15 cellular contexts compared by ENCODE assay signal in genomic region chr12:116524964-116525379, GRCh38. TPM values are rescaled to one million over a fixed set of nuclear protein-coding genes. Genes with fewer than 3 reads are reported as not detected.
DNase-seq lines count a peak whose midpoint lies in the region; ATAC-seq, FAIRE-seq and TF ChIP-seq lines count a peak whose summit lies in the region.
"Had no signal": no experiment of that assay in that cellular context is flagged by ENCODE, and none has a peak within 500 bp of the region (broad histone marks: within the 10 kb centered on the region; RNA-seq: fewer than 3 reads in every experiment).

No MANE protein-coding gene starts in this region.

- FAIRE-seq in A549 (lab: Jason Lieb, UNC) = peak; percentile 79

- peak overlapping the region; percentile 80 for H3K4me2 ChIP-seq in A549
- H3K4me2 ChIP-seq: BLaER1 treated with 17β-estradiol and CSF1 and Interleukin-3, amounts not matched to agents 10 nM and 100 nM had no signal

- H3K4me3 ChIP-seq in A549 = peak overlapping the region; percentile 26; the same call in 2 of the 3 replicates
- H3K4me3 ChIP-seq in coronary artery = peak overlapping the region; percentile 52
- no peak overlapping the region for H3K4me3 ChIP-seq in gastrocnemius medialis
- H3K4me3 ChIP-seq: BLaER1 treated with 17β-estradiol and CSF1 and Interleukin-3, amounts not matched to agents 10 nM and 100 nM; lower lobe of right lung; spleen had no signal

- H3K4me3 Mint-ChIP-seq in mesothelial cell of epicardium = peak overlapping the region; percentile 57
- H3K4me3 Mint-ChIP-seq in T-helper 2 cell treated with Interferon-gamma antibody and Interleukin-4, amounts not matched to agents 5 μg/mL and 100 μg/mL, for 36 hours = no peak overlapping the region
- H3K4me3 Mint-ChIP-seq: stimulated activated effector memory CD8-positive, alpha-beta T cell treated with anti-CD3 and anti-CD28 coated beads, Interleukin-12 subunit alpha, Interleukin-12 subunit beta, amount 100 ng/mL, for 72 hours; T-cell had no signal

- in situ Hi-C loops in gastrocnemius medialis (cut with MboI; ENCODE audit: low sequenced_read_pairs in 4 of 4) = no loop called here

- no peaks in the 10 kb centered on the region for H3K36me3 Mint-ChIP-seq in mesothelial cell of epicardium
- no peaks in the 10 kb centered on the region for H3K36me3 Mint-ChIP-seq in T-helper 2 cell treated with Interferon-gamma antibody and Interleukin-4, amounts not matched to agents 5 μg/mL and 100 μg/mL, for 36 hours (ENCODE audit: low read depth)
- H3K36me3 Mint-ChIP-seq: stimulated activated effector memory CD8-positive, alpha-beta T cell treated with anti-CD3 and anti-CD28 coated beads, Interleukin-12 subunit alpha, Interleukin-12 subunit beta, amount 100 ng/mL, for 72 hours; T-cell had no signal

- 0 out of 3 replicates have a peak, but pooled peaks have one; percentile 21 for TF ChIP-seq CTCF in A549 (IDR thresholded peaks at IDR 0.05)
- TF ChIP-seq CTCF in coronary artery (IDR thresholded peaks at IDR 0.05) = no peak
- TF ChIP-seq CTCF in mesothelial cell of epicardium (IDR thresholded peaks at IDR 0.05; ENCODE audit: unreplicated experiment) = no peak
- TF ChIP-seq CTCF in gastrocnemius medialis (IDR thresholded peaks at IDR 0.05 in 4 of 5, conservative IDR thresholded peaks at IDR 0.05 in 1 of 5) = no peak

- H3K27me3 ChIP-seq in gastrocnemius medialis = peaks cover 0 to 2% (median 0%) of the 10 kb centered on the region in 3 donors
- H3K27me3 ChIP-seq: BLaER1 treated with 17β-estradiol and CSF1 and Interleukin-3, amounts not matched to agents 10 nM and 100 nM had no signal

- WGBS in A549 (ENCODE audit: missing lambda C conversion rate) = 11% methylated on average over 4 of the region's 4 CpGs

- no peak for TF ChIP-seq POLR2A in A549 (IDR thresholded peaks at IDR 0.05; ENCODE audit: low read length)
- TF ChIP-seq POLR2A in gastrocnemius medialis (IDR thresholded peaks at IDR 0.05) = no peak

- intact Hi-C loops in gastrocnemius medialis (cut with DNase I; ENCODE audit: low total_unique reads) = no loop called here

- CTCF ChIA-PET in A549 (lab: Yijun Ruan, JAX) = interaction anchor here (0.5 to 1.9 kb wide), 14 partner anchors 9 to 247 kb away, joined by 3 to 6 read pairs (median 3); partner anchors contain the start of gene MED13L

- DNase-seq in A549 (ENCODE audit: low read depth in 1 of 2, low spot score in 1 of 2) (peak in 1 of 2 experiments; percentile 77), M059J (ENCODE audit: low read depth) (peak; percentile 86), coronary artery (ENCODE audit: low spot score) (no peak), mesothelial cell of epicardium (ENCODE audit: low spot score in 2 of 2, unreplicated experiment in 2 of 2) (no peak), gastrocnemius medialis (no peak)
- DNase-seq in T-helper 2 cell treated with Interferon-gamma antibody and Interleukin-4, amounts not matched to agents 5 μg/mL and 100 μg/mL, for 36 hours (ENCODE audit: low spot score) = no peak
- DNase-seq: effector CD4-positive, alpha-beta T cell; lower lobe of right lung; NCI-H2029 treated with DMSO at 0.1 percent for 48 hours; spleen; T-cell had no signal

- peaks cover 3% of the 10 kb centered on the region for H3K27me3 Mint-ChIP-seq in mesothelial cell of epicardium (ENCODE audit: low read depth)
- H3K27me3 Mint-ChIP-seq in T-helper 2 cell treated with Interferon-gamma antibody and Interleukin-4, amounts not matched to agents 5 μg/mL and 100 μg/mL, for 36 hours (ENCODE audit: low read depth) = peaks cover 26% of the 10 kb centered on the region

- POLR2A ChIA-PET in A549 (lab: Yijun Ruan, JAX) = interaction anchor here (0.5 to 1.6 kb wide), 7 partner anchors 27 to 247 kb away, joined by 3 to 11 read pairs (median 5); no protein-coding TSS in a partner anchor

- H3K9me3 ChIP-seq in A549 (peaks cover 5% of the 10 kb centered on the region; the same call in 2 of the 3 replicates), gastrocnemius medialis (no peaks in the 10 kb centered on the region)
- H3K9me3 ChIP-seq: BLaER1 treated with 17β-estradiol and CSF1 and Interleukin-3, amounts not matched to agents 10 nM and 100 nM; lower lobe of right lung; spleen had no signal

- no peak for TF ChIP-seq EP300 in A549 (IDR thresholded peaks at IDR 0.05)

- H3K27ac ChIP-seq in A549 = peak overlapping the region; percentile 87 to 94
- peak overlapping the region in 1 of 2 donors; percentile 60 for H3K27ac ChIP-seq in coronary artery
- H3K27ac ChIP-seq in gastrocnemius medialis = peak overlapping the region in 1 of 4 donors; percentile 30
- H3K27ac ChIP-seq: BLaER1 treated with 17β-estradiol and CSF1 and Interleukin-3, amounts not matched to agents 10 nM and 100 nM; spleen had no signal

- H3K4me1 ChIP-seq in A549 (peaks cover 60% of the 10 kb centered on the region), gastrocnemius medialis (peaks cover 6 to 9% of the 10 kb centered on the region in 2 donors)
- H3K4me1 ChIP-seq: lower lobe of right lung had no signal

- ATAC-seq in A549 (peak; percentile 57 to 63; a peak in 5 of 6 replicates), HG03457 (IDR thresholded peaks at IDR 0.05; ENCODE audit: unreplicated experiment) (no peak), gastrocnemius medialis (no peak), GM19463 (IDR thresholded peaks at IDR 0.05; ENCODE audit: unreplicated experiment) (no peak)
- ATAC-seq: stimulated activated effector memory CD8-positive, alpha-beta T cell treated with anti-CD3 and anti-CD28 coated beads, Interleukin-12 subunit alpha, Interleukin-12 subunit beta, amount 100 ng/mL, for 72 hours; T-cell had no signal

- H3K36me3 ChIP-seq in gastrocnemius medialis = no peaks in the 10 kb centered on the region
- H3K36me3 ChIP-seq: BLaER1 treated with 17β-estradiol and CSF1 and Interleukin-3, amounts not matched to agents 10 nM and 100 nM; lower lobe of right lung; spleen had no signal

- peaks cover 44% of the 10 kb centered on the region for H3K4me1 Mint-ChIP-seq in mesothelial cell of epicardium
- H3K4me1 Mint-ChIP-seq in T-helper 2 cell treated with Interferon-gamma antibody and Interleukin-4, amounts not matched to agents 5 μg/mL and 100 μg/mL, for 36 hours (ENCODE audit: low read depth) = peaks cover 8% of the 10 kb centered on the region

- peaks cover 9% of the 10 kb centered on the region for H3K9me3 Mint-ChIP-seq in mesothelial cell of epicardium
- H3K9me3 Mint-ChIP-seq in T-helper 2 cell treated with Interferon-gamma antibody and Interleukin-4, amounts not matched to agents 5 μg/mL and 100 μg/mL, for 36 hours = no peaks in the 10 kb centered on the region
- H3K9me3 Mint-ChIP-seq: stimulated activated effector memory CD8-positive, alpha-beta T cell treated with anti-CD3 and anti-CD28 coated beads, Interleukin-12 subunit alpha, Interleukin-12 subunit beta, amount 100 ng/mL, for 72 hours; T-cell had no signal

- TF ChIP-seq RAD21 in A549 (conservative IDR thresholded peaks at IDR 0.05 in 1 of 2, IDR thresholded peaks at IDR 0.05 in 1 of 2) = peak; percentile 40 to 54; a peak in 4 of 5 replicates

- peak overlapping the region; percentile 88 for H3K27ac Mint-ChIP-seq in mesothelial cell of epicardium
- no peak overlapping the region for H3K27ac Mint-ChIP-seq in T-helper 2 cell treated with Interferon-gamma antibody and Interleukin-4, amounts not matched to agents 5 μg/mL and 100 μg/mL, for 36 hours
- H3K27ac Mint-ChIP-seq: stimulated activated effector memory CD8-positive, alpha-beta T cell treated with anti-CD3 and anti-CD28 coated beads, Interleukin-12 subunit alpha, Interleukin-12 subunit beta, amount 100 ng/mL, for 72 hours; T-cell had no signal

TF ChIP-seq in A549, 52 proteins besides CTCF, POLR2A, EP300 and RAD21:
- TF ChIP-seq SMC3 (IDR thresholded peaks at IDR 0.05) (peak; percentile 36; the same call in 1 of the 3 replicates), MAX (IDR thresholded peaks at IDR 0.05) (peak; percentile 4; the same call in 1 of the 2 replicates), FOXS1 (CRISPR knock-in tag; IDR thresholded peaks at IDR 0.05) (no peak), FOSL2 (IDR thresholded peaks at IDR 0.05) (peak; percentile 56), FOSL2 (CRISPR knock-in tag; IDR thresholded peaks at IDR 0.05) (peak; percentile 83), JUNB (IDR thresholded peaks at IDR 0.05) (peak; percentile 43; the same call in 1 of the 2 replicates), CEBPB (IDR thresholded peaks at IDR 0.05) (0 out of 4 replicates have a peak, but pooled peaks of 1 of the 2 experiments have one; percentile 29)

RNA-seq across cellular contexts. Expression of gene MAP1LC3B2, which starts 34.2 kb away (rescaled TPM):
- polyA plus RNA-seq in A549 (2011; rRNA removed) (2.8 and 6.7 TPM in 2 replicates), A549 (2017; fragmentation: RNase III; extraction: RNeasy Plus Mini Kit Qiagen cat#74134 plus additional on column Dnase treatment) (1.4 to 2.9 TPM (median 2.1 TPM) in 3 replicates)
- 0.50 and 0.57 TPM in 2 replicates for polyA plus RNA-seq in A549 (2012; cell fraction: cytosol; rRNA removed)
- polyA plus RNA-seq in A549 (2012; cell fraction: nucleus; rRNA removed) = 0.56 and 0.61 TPM in 2 replicates
- polyA minus RNA-seq in A549 (2011; rRNA and poly(A)+ RNA removed) = 2.8 TPM in 2 replicates
- total RNA-seq in M059J (2014; rRNA removed; shearing (Covaris generic)) = 0.67 TPM in 1 of 2 replicates, not detected in the other
- total RNA-seq in mesothelial cell of epicardium (4.5 to 7.1 TPM (median 5.4 TPM) in 3 replicates), gastrocnemius medialis (1 to 10 TPM in 3 of 4 donors, under 1 TPM in 1; 0.68 to 2.5 (median 1.4) TPM)

Comparison
In these comparisons a context has a peak if more than half of its experiments do, and no peak if none do; other contexts are left out.
1. ATAC-seq: peak in A549 (2 of 2); none in HG03457 (single experiment), gastrocnemius medialis (0 of 2) and GM19463 (single experiment).
2. H3K4me3 ChIP-seq: peak in A549 (single experiment) and coronary artery (single experiment); none in gastrocnemius medialis (0 of 4).